Comparison of ENCODE assay signal across 1 cellular context in genomic region chr1:180186831-180187230, GRCh38.
A peak's percentile ranks its signal among the peaks of the same experiment; 100 is the strongest.
TF ChIP-seq lines count a peak whose summit lies in the region.

No MANE protein-coding gene starts in this region.

TF ChIP-seq in HepG2, 621 proteins besides CTCF, POLR2A, EP300 and RAD21:
- TF ChIP-seq ARNT2 (CRISPR knock-in tag; IDR thresholded peaks at IDR 0.05; ENCODE audit: low read depth), result no peak
- TF ChIP-seq MAFK (conservative IDR thresholded peaks at IDR 0.05 in 1 of 2, IDR thresholded peaks at IDR 0.05 in 1 of 2; ENCODE audit: low read length in 2 of 2), result peak in 1 of 2 experiments; percentile 32; a peak in 2 of 4 replicates
TF ChIP-seq in HepG2: peak in this region for 1.
